Comparison of ENCODE assay signal across 7 cellular contexts in genomic region chr10:59922907-59923306, GRCh38.
"Had no signal": no experiment of that assay in that cellular context is flagged by ENCODE, and none has a peak within 500 bp of the region (broad histone marks: within the 10 kb centered on the region; RNA-seq: fewer than 3 reads in every experiment).

No MANE protein-coding gene starts in this region.

- ATAC-seq: HepG2 had no signal

- DNase-seq: IMR-90, KBM-7, KG1 had no signal

- H3K9ac ChIP-seq: KMS-11 had no signal

- FAIRE-seq: HepG2, HTR-8/SVneo had no signal

- H3K4me2 ChIP-seq: KMS-11 had no signal

- H3K27ac ChIP-seq: HL-60, KMS-11 had no signal
